In genomic region chr13:111201304-111201940, GRCh38 we compare ENCODE assay signal across 16 cellular contexts.
DNase-seq lines count a peak whose midpoint lies in the region; ATAC-seq, FAIRE-seq and TF ChIP-seq lines count a peak whose summit lies in the region.
"Had no signal": no experiment of that assay in that cellular context is flagged by ENCODE, and none has a peak within 500 bp of the region (broad histone marks: within the 10 kb centered on the region; RNA-seq: fewer than 3 reads in every experiment).

No MANE protein-coding gene starts in this region.

- H4K8ac ChIP-seq in H1 (ENCODE audit: extremely low read depth, insufficient read depth, low read length): no peak overlapping the region

- peaks cover 11% of the 10 kb centered on the region for H3K79me1 ChIP-seq in H1 (ENCODE audit: low read depth, low read length)

- no peak overlapping the region for H3K56ac ChIP-seq in H1 (replicated peaks; ENCODE audit: insufficient read length, low read depth, low read length)

- H3K4me2 ChIP-seq in H1 (ENCODE audit: insufficient read depth in 1 of 2, low read depth in 2 of 2, low read length in 2 of 2): peak overlapping the region in 1 of 2 experiments; percentile 31; a peak in 1 of 4 replicates

- H3K9me3 Mint-ChIP-seq in activated naive CD4-positive, alpha-beta T cell treated with anti-CD3 and anti-CD28 coated beads, Interleukin-2, amount 50 U/mL, for 72 hours: peaks cover 0 to 8% of the 10 kb centered on the region in 2 donors
- peaks cover 7% of the 10 kb centered on the region for H3K9me3 Mint-ChIP-seq in activated naive CD4-positive, alpha-beta T cell treated with anti-CD3 and anti-CD28 coated beads, Interleukin-2, amount 10 ng/mL, durations not matched to agents 7 days and 5 days

- H3K23ac ChIP-seq in H1 (ENCODE audit: insufficient read length): no peak overlapping the region

- H3K9me3 ChIP-seq in H1 (ENCODE audit: insufficient read depth in 2 of 2, low read depth in 1 of 2, low read length in 1 of 2): no peaks in the 10 kb centered on the region
- no peaks in the 10 kb centered on the region for H3K9me3 ChIP-seq in subcutaneous abdominal adipose tissue (ENCODE audit: control insufficient read depth in 5 of 5, low read length in 5 of 5)
- H3K9me3 ChIP-seq in right lobe of liver: no peaks in the 10 kb centered on the region
- H3K9me3 ChIP-seq: BE2C, lower lobe of right lung, prostate gland, thyroid gland had no signal

- H4K91ac ChIP-seq in H1 (replicated peaks; ENCODE audit: insufficient read length, low read length): no peak overlapping the region

- H2BK120ac ChIP-seq in H1 (replicated peaks; ENCODE audit: low read depth, low read length): no peak overlapping the region

- peaks cover 13 to 25% of the 10 kb centered on the region in 2 experiments for H4K20me1 ChIP-seq in H1 (replicated peaks in 1 of 2; ENCODE audit: control insufficient read depth in 1 of 2, insufficient read depth in 2 of 2, low read length in 2 of 2)

- no peak overlapping the region for H2AK5ac ChIP-seq in H1 (ENCODE audit: low read depth, low read length)

- no peak for TF ChIP-seq POLR2A in H1 (IDR thresholded peaks at IDR 0.05; ENCODE audit: control extremely low read depth in 1 of 2, low read depth in 2 of 2, low read length in 2 of 2)
- no peak for TF ChIP-seq POLR2A in right lobe of liver (IDR thresholded peaks at IDR 0.05)

- POLR2A ChIA-PET in H1 (lab: Charles Lee; ENCODE audit: partially characterized antibody): interaction anchor here (0.9 kb wide), 1 partner anchor 12 kb away, joined by 3 read pairs; no protein-coding TSS in a partner anchor

- no peak for DNase-seq in activated naive CD4-positive, alpha-beta T cell treated with anti-CD3 and anti-CD28 coated beads, Interleukin-2, amount 50 U/mL, for 72 hours (ENCODE audit: low spot score in 2 of 2)
- no peak for DNase-seq in activated naive CD4-positive, alpha-beta T cell treated with anti-CD3 and anti-CD28 coated beads, Interleukin-2, amount 10 ng/mL, durations not matched to agents 7 days and 5 days
- peak; percentile 54 for DNase-seq in KBM-7
- DNase-seq in H1 (ENCODE audit: low read depth in 1 of 2, low spot score in 2 of 2): no peak
- DNase-seq in medulla oblongata (ENCODE audit: extremely low spot score): no peak
- DNase-seq in right lobe of liver: no peak
- no peak for DNase-seq in ecto neural progenitor cell (ENCODE audit: low spot score)
- DNase-seq: activated CD4-positive, CD25-positive, alpha-beta regulatory T cell; BE2C; GF-D8; H7; lower lobe of right lung; RPMI8226 had no signal

- H3K27ac ChIP-seq in H1 (ENCODE audit: low read depth, low read length) (no peak overlapping the region), subcutaneous abdominal adipose tissue (ENCODE audit: low read depth, low read length) (peak overlapping the region; percentile 59), right lobe of liver (peak overlapping the region in 1 of 3 donors; percentile 57)
- H3K27ac ChIP-seq: prostate gland had no signal

- TF ChIP-seq CTCF in H1 (IDR thresholded peaks at IDR 0.05; ENCODE audit: control extremely low read depth in 1 of 3, insufficient read depth in 1 of 3, low read depth in 1 of 3, low read length in 3 of 3): no peak
- TF ChIP-seq CTCF in right lobe of liver (IDR thresholded peaks at IDR 0.05): no peak

- in situ Hi-C loops in KBM-7 (cut with MboI; ENCODE audit: low pct_unique_long_range_greater_than_20kb, low sequenced_read_pairs): no loop called here

- H2BK15ac ChIP-seq in H1 (ENCODE audit: low read length): no peak overlapping the region

- no peak overlapping the region for H3K4ac ChIP-seq in H1 (replicated peaks; ENCODE audit: insufficient read length, low read depth, low read length)

- peaks cover 42% of the 10 kb centered on the region for H3K4me1 Mint-ChIP-seq in activated naive CD4-positive, alpha-beta T cell treated with anti-CD3 and anti-CD28 coated beads, Interleukin-2, amount 10 ng/mL, durations not matched to agents 7 days and 5 days

- TF ChIP-seq RAD21 in H1 (IDR thresholded peaks at IDR 0.05 in 1 of 2, conservative IDR thresholded peaks at IDR 0.05 in 1 of 2; ENCODE audit: low read depth in 2 of 2, low read length in 2 of 2): no peak

- H3K27ac Mint-ChIP-seq in activated naive CD4-positive, alpha-beta T cell treated with anti-CD3 and anti-CD28 coated beads, Interleukin-2, amount 50 U/mL, for 72 hours: peak overlapping the region; percentile 44 to 74
- H3K27ac Mint-ChIP-seq in activated naive CD4-positive, alpha-beta T cell treated with anti-CD3 and anti-CD28 coated beads, Interleukin-2, amount 10 ng/mL, durations not matched to agents 7 days and 5 days: no peak overlapping the region

- ATAC-seq in activated naive CD4-positive, alpha-beta T cell treated with anti-CD3 and anti-CD28 coated beads, Interleukin-2, amount 50 U/mL, for 72 hours: peak; percentile 27 to 81
- no peak for ATAC-seq in right lobe of liver
- ATAC-seq: lower lobe of right lung had no signal

- 0 out of 2 replicates have a peak overlapping the region, but pooled peaks have one; percentile 4 for H2BK5ac ChIP-seq in H1 (ENCODE audit: low read depth, low read length)

- H2BK12ac ChIP-seq in H1 (ENCODE audit: low read depth, low read length): no peak overlapping the region

- CTCF ChIA-PET in activated naive CD4-positive, alpha-beta T cell treated with anti-CD3 and anti-CD28 coated beads, Interleukin-2, amount 10 ng/mL, durations not matched to agents 7 days and 5 days (lab: Charles Lee): no interaction called here
- CTCF ChIA-PET in H1 (lab: Charles Lee; ENCODE audit: partially characterized antibody): interaction anchor here (0.6 to 2.4 kb wide), 3 partner anchors 14 to 23 kb away, joined by 3 to 15 read pairs (median 4); no protein-coding TSS in a partner anchor

- peaks cover 0 to 88% of the 10 kb centered on the region in 2 experiments; a peak in 3 of 4 replicates for H3K79me2 ChIP-seq in H1 (ENCODE audit: control insufficient read depth in 1 of 2, insufficient read depth in 2 of 2, low read length in 2 of 2)

- no peak overlapping the region for H3K4me3 Mint-ChIP-seq in activated naive CD4-positive, alpha-beta T cell treated with anti-CD3 and anti-CD28 coated beads, Interleukin-2, amount 10 ng/mL, durations not matched to agents 7 days and 5 days

- no peaks in the 10 kb centered on the region for H3K27me3 ChIP-seq in H1 (replicated peaks in 1 of 4; ENCODE audit: control insufficient read depth in 3 of 4, extremely low read depth in 1 of 4, insufficient read depth in 3 of 4, low read length in 3 of 4)
- no peaks in the 10 kb centered on the region for H3K27me3 ChIP-seq in subcutaneous abdominal adipose tissue (ENCODE audit: control insufficient read depth in 5 of 5, insufficient read depth in 4 of 5, low read length in 5 of 5)
- no peaks in the 10 kb centered on the region for H3K27me3 ChIP-seq in right lobe of liver
- H3K27me3 ChIP-seq: BE2C, thyroid gland had no signal

- no peaks in the 10 kb centered on the region for H3K27me3 Mint-ChIP-seq in activated naive CD4-positive, alpha-beta T cell treated with anti-CD3 and anti-CD28 coated beads, Interleukin-2, amount 10 ng/mL, durations not matched to agents 7 days and 5 days

- no peak overlapping the region for H2BK20ac ChIP-seq in H1 (ENCODE audit: low read length)

- H4K5ac ChIP-seq in H1 (ENCODE audit: insufficient read length, low read depth, low read length): no peak overlapping the region

- intact Hi-C loops in right lobe of liver (cut with DNase I): no loop called here

- no peak for TF ChIP-seq EP300 in H1 (IDR thresholded peaks at IDR 0.05; ENCODE audit: borderline replicate concordance in 1 of 2, low read depth in 2 of 2, low read length in 2 of 2)

- H3K4me3 ChIP-seq in H1 (ENCODE audit: extremely low read depth in 1 of 4, insufficient read depth in 2 of 4, low read depth in 3 of 4, low read length in 4 of 4): no peak overlapping the region
- no peak overlapping the region for H3K4me3 ChIP-seq in subcutaneous abdominal adipose tissue (ENCODE audit: low read depth in 1 of 5, low read length in 5 of 5)
- no peak overlapping the region for H3K4me3 ChIP-seq in right lobe of liver
- H3K4me3 ChIP-seq: lower lobe of right lung, prostate gland, thyroid gland had no signal

- H3K4me1 ChIP-seq in H1 (replicated peaks in 1 of 4; ENCODE audit: control insufficient read depth in 3 of 4, insufficient read depth in 4 of 4, low read length in 3 of 4): peaks cover 0 to 22% (median 17%) of the 10 kb centered on the region in 4 experiments; a peak in 6 of 7 replicates
- H3K4me1 ChIP-seq in subcutaneous abdominal adipose tissue (ENCODE audit: control insufficient read depth in 5 of 5, insufficient read depth in 5 of 5, low read length in 5 of 5): peaks cover 17 to 55% (median 40%) of the 10 kb centered on the region in 5 donors
- peaks cover 0 to 22% (median 4%) of the 10 kb centered on the region in 4 donors for H3K4me1 ChIP-seq in right lobe of liver
- H3K4me1 ChIP-seq: BE2C had no signal

- H2AFZ ChIP-seq in H1 (ENCODE audit: low read length): no peak overlapping the region

- H3K9ac ChIP-seq in H1 (replicated peaks in 1 of 4; ENCODE audit: extremely low read depth in 1 of 4, low read depth in 3 of 4, low read length in 3 of 4): no peak overlapping the region
- no peak overlapping the region for H3K9ac ChIP-seq in subcutaneous abdominal adipose tissue (ENCODE audit: low read length in 5 of 5)

- H3K18ac ChIP-seq in H1 (ENCODE audit: extremely low read depth, low read length): no peak overlapping the region

- 75% methylated on average over 8 of the region's 8 CpGs; no CpG with 5 or more reads in 1 of the 2 experiments for WGBS in H1 (ENCODE audit: extremely low coverage in 1 of 2, insufficient coverage in 1 of 2, insufficient read length in 1 of 2, insufficient replicate concordance in 2 of 2, low coverage in 1 of 2, low lambda C conversion rate in 2 of 2, missing lambda C conversion rate in 1 of 2), 2 experiments
- 69% methylated on average over 6 of the region's 8 CpGs for WGBS in right lobe of liver (ENCODE audit: insufficient coverage, low coverage, low lambda C conversion rate, missing lambda C conversion rate)

- no peak overlapping the region for H3K14ac ChIP-seq in H1 (ENCODE audit: insufficient read length)

- no peaks in the 10 kb centered on the region; the same call in 1 of the 2 replicates for H3K23me2 ChIP-seq in H1 (ENCODE audit: low read depth, low read length)

- H3K36me3 Mint-ChIP-seq in activated naive CD4-positive, alpha-beta T cell treated with anti-CD3 and anti-CD28 coated beads, Interleukin-2, amount 50 U/mL, for 72 hours: peaks cover 13 to 56% of the 10 kb centered on the region in 2 donors
- H3K36me3 Mint-ChIP-seq in activated naive CD4-positive, alpha-beta T cell treated with anti-CD3 and anti-CD28 coated beads, Interleukin-2, amount 10 ng/mL, durations not matched to agents 7 days and 5 days: peaks cover 48% of the 10 kb centered on the region

- no peak for FAIRE-seq in H1 (lab: Jason Lieb, UNC)

- H3K36me3 ChIP-seq in H1 (ENCODE audit: control insufficient read depth in 2 of 4, insufficient read depth in 4 of 4, low read length in 3 of 4): peaks cover 0 to 3% (median 0%) of the 10 kb centered on the region in 4 experiments; a peak in 2 of 8 replicates
- H3K36me3 ChIP-seq in subcutaneous abdominal adipose tissue (ENCODE audit: control insufficient read depth in 5 of 5, insufficient read depth in 5 of 5, low read length in 5 of 5): peaks cover 0 to 7% (median 4%) of the 10 kb centered on the region in 5 donors
- peaks cover 0 to 2% (median 0%) of the 10 kb centered on the region in 4 donors for H3K36me3 ChIP-seq in right lobe of liver
- H3K36me3 ChIP-seq: BE2C, lower lobe of right lung, prostate gland, thyroid gland had no signal

Comparison
In these comparisons a context has a peak if more than half of its experiments do, and no peak if none do; other contexts are left out.
1. ATAC-seq: peak in activated naive CD4-positive, alpha-beta T cell treated with anti-CD3 and anti-CD28 coated beads, Interleukin-2, amount 50 U/mL, for 72 hours (2 of 2); none in right lobe of liver (0 of 4).